Comparison of ENCODE assay signal across 22 cellular contexts in the genomic region with DNA sequence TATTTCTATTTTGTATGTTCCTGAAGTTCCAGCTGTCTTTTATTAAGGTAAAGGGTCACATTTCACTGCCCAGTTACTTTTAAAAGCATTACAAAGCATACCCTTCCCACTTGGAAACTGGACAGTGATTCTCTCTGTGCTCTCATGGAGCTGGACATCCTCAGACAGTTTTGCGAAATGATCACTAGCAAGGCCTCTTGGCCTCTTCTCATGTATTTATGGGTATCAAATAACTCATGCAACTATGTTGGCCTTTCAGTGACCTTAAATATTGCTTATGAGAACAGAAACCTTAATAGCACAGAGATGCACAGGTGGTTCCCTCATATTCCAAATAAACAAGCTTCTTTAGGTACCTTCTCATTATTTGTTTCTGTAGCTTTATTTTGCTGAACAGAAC.
A peak's percentile ranks its signal among the peaks of the same experiment; 100 is the strongest.
DNase-seq lines count a peak whose midpoint lies in the region; ATAC-seq lines count a peak whose summit lies in the region.
"Had no signal": no experiment of that assay in that cellular context is flagged by ENCODE, and none has a peak within 500 bp of the region (broad histone marks: within the 10 kb centered on the region; RNA-seq: fewer than 3 reads in every experiment).

No MANE protein-coding gene starts in this region.

- ATAC-seq in GM21723 (IDR thresholded peaks at IDR 0.05; ENCODE audit: unreplicated experiment) (peak; percentile 67), GM21825 (IDR thresholded peaks at IDR 0.05; ENCODE audit: unreplicated experiment) (no peak)
- ATAC-seq: effector memory CD8-positive, alpha-beta T cell; left colon; right cardiac atrium had no signal

- H3K4me1 ChIP-seq in BLaER1 (peaks cover 40% of the 10 kb centered on the region), adipocyte (ENCODE audit: control insufficient read depth, insufficient read depth, low read length) (peaks cover 16% of the 10 kb centered on the region)
- H3K4me1 ChIP-seq: SJSA1 had no signal

- H3K4me3 ChIP-seq in BLaER1: no peak overlapping the region
- H3K4me3 ChIP-seq in adipocyte (ENCODE audit: low read length): no peak overlapping the region
- H3K4me3 ChIP-seq: MG63, SJSA1 had no signal

- H3K9ac ChIP-seq in BLaER1 (no peak overlapping the region), adipocyte (ENCODE audit: low read length) (no peak overlapping the region)

- H3K36me3 ChIP-seq in BLaER1: peaks cover 33% of the 10 kb centered on the region
- peaks cover 32% of the 10 kb centered on the region for H3K36me3 ChIP-seq in adipocyte (ENCODE audit: control insufficient read depth, insufficient read depth, low read length, severe bottlenecking)

- DNase-seq in adipocyte (ENCODE audit: low read depth) (peak; percentile 29), NCI-H2029 treated with DMSO at 0.1 percent for 48 hours (lab: John Stamatoyannopoulos, UW) (no peak), T-helper 9 cell (no peak)
- DNase-seq: ACHN; activated CD4-positive, alpha-beta T cell treated with anti-CD3 and anti-CD28 coated beads for 1 hour; activated gamma-delta T cell treated with Interleukin-2 at 50 U/mL for 16 hours; anterior cingulate cortex; CD8-positive, alpha-beta memory T cell; cerebellar nuclear complex; effector memory CD8-positive, alpha-beta T cell; left colon; MG63; NCI-H1694 treated with DMSO at 0.1 percent for 48 hours; NCI-H510A; nucleus accumbens; OCI-M1; right cardiac atrium; stimulated activated CD4-positive, alpha-beta T cell treated with anti-CD3 and anti-CD28 coated beads, Interleukin-2, amount 100 ng/mL, for 24 hours had no signal

- H4K20me1 ChIP-seq in BLaER1: no peaks in the 10 kb centered on the region

- H3K9me3 ChIP-seq in BLaER1 (no peaks in the 10 kb centered on the region), adipocyte (ENCODE audit: control insufficient read depth, low read length) (no peaks in the 10 kb centered on the region)
- H3K9me3 ChIP-seq: MG63, SJSA1 had no signal

- no peak overlapping the region for H3K27ac ChIP-seq in BLaER1
- H3K27ac ChIP-seq: SJSA1 had no signal

- H3K4me2 ChIP-seq in BLaER1: peak overlapping the region; percentile 62; the same call in 1 of the 2 replicates

- H3K27me3 ChIP-seq in BLaER1 (no peaks in the 10 kb centered on the region), adipocyte (replicated peaks; ENCODE audit: control insufficient read depth, insufficient read depth, low read length) (no peaks in the 10 kb centered on the region)
- H3K27me3 ChIP-seq: MG63 had no signal
